ENCODE assay signal across 24 cellular contexts in the genomic region with DNA sequence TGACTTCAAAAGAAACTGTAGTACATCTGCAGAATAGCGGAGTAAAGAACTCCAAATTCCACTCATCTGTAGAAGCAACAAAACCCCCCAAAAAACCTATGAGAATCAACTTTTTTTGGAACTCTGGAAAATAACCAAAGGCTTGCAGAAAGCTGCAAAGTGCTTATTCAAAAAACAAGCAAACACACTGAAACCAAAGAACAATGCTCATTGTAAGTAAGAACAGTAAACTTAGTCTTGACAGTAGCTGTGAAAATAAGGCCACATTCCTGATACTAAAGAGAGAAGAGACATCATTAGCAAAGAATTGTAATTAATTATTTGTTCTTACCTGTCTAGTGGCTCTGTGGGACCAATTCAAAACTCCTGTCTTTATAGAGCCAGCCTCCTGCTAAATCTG.
"Had no signal": no experiment of that assay in that cellular context is flagged by ENCODE, and none has a peak within 500 bp of the region (broad histone marks: within the 10 kb centered on the region; RNA-seq: fewer than 3 reads in every experiment).

No MANE protein-coding gene starts in this region.

- ATAC-seq: HepG2, Panc1, PC-3 had no signal

- H3K9me3 ChIP-seq: MG63, SK-N-SH had no signal

- H3K4me2 ChIP-seq: SK-N-SH had no signal

- DNase-seq: IMR-90, Karpas-422, KG1, MG63, NCI-H1092, NCI-H1105 treated with DMSO at 0.1 percent for 48 hours, NCI-H1417 treated with DMSO at 0.1 percent for 48 hours, NCI-H146, NCI-H1694 treated with DMSO at 0.1 percent for 48 hours, NCI-H1930, NCI-H2081, NCI-H2107, NCI-H226, NCI-H446, NCI-H510A, NCI-H524 treated with DMSO at 0.1 percent for 48 hours, NCI-H69, NCI-H774, PC-3, SHP77, SK-N-SH had no signal

- H3K4me3 ChIP-seq: MG63 had no signal

- H3K27ac ChIP-seq: RWPE1 had no signal

- H3K9ac ChIP-seq: SK-N-SH had no signal

- H3K36me3 ChIP-seq: MG63 had no signal
